17 cellular contexts compared by ENCODE assay signal in genomic region chr2:120673571-120674061, GRCh38.
"Had no signal": no experiment of that assay in that cellular context is flagged by ENCODE, and none has a peak within 500 bp of the region (broad histone marks: within the 10 kb centered on the region; RNA-seq: fewer than 3 reads in every experiment).

No MANE protein-coding gene starts in this region.

- H3K9ac ChIP-seq: parathyroid adenoma had no signal

- DNase-seq: cerebellar nuclear complex; effector CD8-positive, alpha-beta T cell; foreskin melanocyte; heart left ventricle; hippocampal formation; mammary epithelial cell; naive B cell; retina; stimulated activated CD4-positive, alpha-beta T cell treated with anti-CD3 and anti-CD28 coated beads, Interleukin-12 subunit alpha, Interleukin-12 subunit beta, amount 100 ng/mL, for 4 hours; stimulated activated naive CD8-positive, alpha-beta T cell treated with anti-CD3 and anti-CD28 coated beads, Interleukin-15, Interleukin-2, amounts not matched to agents 100 U/mL and 50 U/mL, for 24 hours; thyroid gland had no signal

- FAIRE-seq: colon had no signal

- H3K9me3 ChIP-seq: prostate gland, right lobe of liver, suprapubic skin, thyroid gland had no signal

- ATAC-seq: right lobe of liver; stimulated activated naive CD8-positive, alpha-beta T cell treated with anti-CD3 and anti-CD28 coated beads, Interleukin-15, Interleukin-2, amounts not matched to agents 100 U/mL and 50 U/mL, for 24 hours had no signal

- H3K36me3 ChIP-seq: heart left ventricle, prostate gland, right lobe of liver, suprapubic skin, thyroid gland had no signal

- H3K27me3 ChIP-seq: right lobe of liver, thyroid gland had no signal

- H3K79me2 ChIP-seq: parathyroid adenoma had no signal

- H3K4me1 ChIP-seq: prostate gland, right lobe of liver had no signal

- H3K4me3 ChIP-seq: heart left ventricle, prostate gland, right lobe of liver, skin epidermis, suprapubic skin, thyroid gland had no signal

- H3K27ac ChIP-seq: heart left ventricle, parathyroid adenoma, prostate gland, right lobe of liver, skin epidermis, suprapubic skin, thyroid gland had no signal

- H2AFZ ChIP-seq: parathyroid adenoma had no signal
